ENCODE assay signal across 17 cellular contexts in genomic region chr19:10744848-10745293, GRCh38. TPM values are rescaled to one million over a fixed set of nuclear protein-coding genes. Genes with fewer than 3 reads are reported as not detected.
A peak's percentile ranks its signal among the peaks of the same experiment; 100 is the strongest.
DNase-seq lines count a peak whose midpoint lies in the region; ATAC-seq and TF ChIP-seq lines count a peak whose summit lies in the region.
"Had no signal": no experiment of that assay in that cellular context is flagged by ENCODE, and none has a peak within 500 bp of the region (broad histone marks: within the 10 kb centered on the region; RNA-seq: fewer than 3 reads in every experiment).

No MANE protein-coding gene starts in this region.

- H3K4me3 Mint-ChIP-seq in GM23338, result no peak overlapping the region
- H3K4me3 Mint-ChIP-seq in stimulated activated effector memory CD8-positive, alpha-beta T cell treated with anti-CD3 and anti-CD28 coated beads, Interleukin-12 subunit alpha, Interleukin-12 subunit beta, amount 100 ng/mL, for 72 hours, result no peak overlapping the region
- H3K4me3 Mint-ChIP-seq: activated T-cell treated with anti-CD3 and anti-CD28 coated beads, Interleukin-2, amount 50 U/mL, for 4 hours; nephron progenitor cell; T-helper 1 cell treated with Interleukin-12 subunit alpha and Interleukin-12 subunit beta and Interleukin-4 antibody, amounts not matched to agents 30 μg/mL and 1 μg/mL, for 36 hours had no signal

- H3K4me2 ChIP-seq in GM23338, result no peak overlapping the region

- H3K9me3 ChIP-seq in body of pancreas (no peaks in the 10 kb centered on the region), liver (ENCODE audit: control insufficient read depth in 4 of 4, low read length in 3 of 4) (no peaks in the 10 kb centered on the region)

- H3K9me3 Mint-ChIP-seq in GM23338, result peaks cover 6% of the 10 kb centered on the region; the same call in 2 of the 3 replicates
- no peaks in the 10 kb centered on the region for H3K9me3 Mint-ChIP-seq in stimulated activated effector memory CD8-positive, alpha-beta T cell treated with anti-CD3 and anti-CD28 coated beads, Interleukin-12 subunit alpha, Interleukin-12 subunit beta, amount 100 ng/mL, for 72 hours
- H3K9me3 Mint-ChIP-seq: activated T-cell treated with anti-CD3 and anti-CD28 coated beads, Interleukin-2, amount 50 U/mL, for 4 hours had no signal

- WGBS in body of pancreas, 2 donors, result 30 to 34% methylated on average over 4 to 12 of the region's 12 CpGs
- 26% methylated on average over 12 of the region's 12 CpGs for WGBS in liver

- H4K20me1 ChIP-seq in GM23338 (replicated peaks; ENCODE audit: insufficient read depth), result peaks cover 46% of the 10 kb centered on the region

- H3K4me3 ChIP-seq in GM23338 (no peak overlapping the region), body of pancreas (no peak overlapping the region), liver (ENCODE audit: low read depth in 1 of 3, low read length in 3 of 3) (no peak overlapping the region)

- no peak overlapping the region for H3K27ac ChIP-seq in GM23338 (ENCODE audit: low read depth)
- peak overlapping the region; percentile 13 to 78 (median 58) for H3K27ac ChIP-seq in body of pancreas
- H3K27ac ChIP-seq in liver (ENCODE audit: low read depth in 1 of 2, low read length in 2 of 2), result peak overlapping the region; percentile 39 to 75

- no peak overlapping the region for H2AFZ ChIP-seq in GM23338

- peaks cover 90% of the 10 kb centered on the region for H3K79me2 ChIP-seq in GM23338 (replicated peaks; ENCODE audit: insufficient read depth)

- H3F3A ChIP-seq in GM23338 (replicated peaks; ENCODE audit: low read depth), result no peaks in the 10 kb centered on the region

- no peak for ATAC-seq in GM23338
- ATAC-seq in body of pancreas, result no peak
- ATAC-seq in stimulated activated effector memory CD8-positive, alpha-beta T cell treated with anti-CD3 and anti-CD28 coated beads, Interleukin-12 subunit alpha, Interleukin-12 subunit beta, amount 100 ng/mL, for 72 hours, result no peak
- no peak for ATAC-seq in GM21367 (IDR thresholded peaks at IDR 0.05; ENCODE audit: unreplicated experiment)
- ATAC-seq in HG03432 (IDR thresholded peaks at IDR 0.05; ENCODE audit: unreplicated experiment), result no peak
- ATAC-seq: activated T-cell treated with anti-CD3 and anti-CD28 coated beads, Interleukin-2, amount 50 U/mL, for 4 hours; sciatic nerve had no signal

- intact Hi-C loops in body of pancreas (cut with DNase I), result no loop called here

- H3K4me1 Mint-ChIP-seq in GM23338, result peaks cover 22% of the 10 kb centered on the region
- peaks cover 63% of the 10 kb centered on the region for H3K4me1 Mint-ChIP-seq in stimulated activated effector memory CD8-positive, alpha-beta T cell treated with anti-CD3 and anti-CD28 coated beads, Interleukin-12 subunit alpha, Interleukin-12 subunit beta, amount 100 ng/mL, for 72 hours

- peak in 1 of 2 donors; percentile 51 for TF ChIP-seq RAD21 in liver (IDR thresholded peaks at IDR 0.05)

- 0 out of 2 replicates have a peak overlapping the region, but pooled peaks have one; percentile 44 for H3K27ac Mint-ChIP-seq in GM23338
- peak overlapping the region; percentile 58 for H3K27ac Mint-ChIP-seq in stimulated activated effector memory CD8-positive, alpha-beta T cell treated with anti-CD3 and anti-CD28 coated beads, Interleukin-12 subunit alpha, Interleukin-12 subunit beta, amount 100 ng/mL, for 72 hours
- H3K27ac Mint-ChIP-seq: T-helper 1 cell treated with Interleukin-12 subunit alpha and Interleukin-12 subunit beta and Interleukin-4 antibody, amounts not matched to agents 30 μg/mL and 1 μg/mL, for 36 hours had no signal

- no peaks in the 10 kb centered on the region for H3K9me2 ChIP-seq in GM23338 (ENCODE audit: insufficient read depth)

- TF ChIP-seq CTCF in GM23338 (conservative IDR thresholded peaks at IDR 0.05; ENCODE audit: low read depth in 2 of 2), result no peak
- TF ChIP-seq CTCF in body of pancreas (IDR thresholded peaks at IDR 0.05), result no peak
- no peak for TF ChIP-seq CTCF in liver (IDR thresholded peaks at IDR 0.05; ENCODE audit: low read depth, low read length, missing input control)

- H3K9ac ChIP-seq in liver (ENCODE audit: low read depth in 1 of 2, low read length in 2 of 2), result no peak overlapping the region

- TF ChIP-seq POLR2A in body of pancreas (IDR thresholded peaks at IDR 0.05), result no peak

- no peaks in the 10 kb centered on the region; the same call in 1 of the 2 replicates for H3K36me3 ChIP-seq in GM23338 (ENCODE audit: insufficient read depth)
- no peaks in the 10 kb centered on the region for H3K36me3 ChIP-seq in body of pancreas (replicated peaks in 1 of 2; ENCODE audit: insufficient read depth in 1 of 2, low read depth in 2 of 2)
- H3K36me3 ChIP-seq in liver (ENCODE audit: control insufficient read depth in 4 of 4, insufficient read depth in 3 of 4, low read depth in 1 of 4, low read length in 3 of 4), result no peaks in the 10 kb centered on the region

- peaks cover 10% of the 10 kb centered on the region; the same call in 2 of the 3 replicates for H3K36me3 Mint-ChIP-seq in GM23338 (ENCODE audit: low read depth)
- H3K36me3 Mint-ChIP-seq in stimulated activated effector memory CD8-positive, alpha-beta T cell treated with anti-CD3 and anti-CD28 coated beads, Interleukin-12 subunit alpha, Interleukin-12 subunit beta, amount 100 ng/mL, for 72 hours, result peaks cover 6% of the 10 kb centered on the region

- peaks cover 18% of the 10 kb centered on the region for H3K27me3 Mint-ChIP-seq in GM23338 (ENCODE audit: insufficient read depth, low read depth, poor library complexity)

- H3K4me1 ChIP-seq in GM23338 (ENCODE audit: insufficient read depth), result no peaks in the 10 kb centered on the region; the same call in 1 of the 2 replicates
- H3K4me1 ChIP-seq in body of pancreas, result peaks cover 88% of the 10 kb centered on the region
- H3K4me1 ChIP-seq in liver (ENCODE audit: control insufficient read depth in 4 of 4, insufficient read depth in 4 of 4, low read length in 3 of 4), result peaks cover 33 to 65% (median 47%) of the 10 kb centered on the region in 4 donors

- DNase-seq in GM23338 (ENCODE audit: low spot score) (no peak), body of pancreas (no peak), RKO (ENCODE audit: low spot score) (no peak)
- no peak for DNase-seq in stimulated activated effector memory CD8-positive, alpha-beta T cell treated with anti-CD3 and anti-CD28 coated beads, Interleukin-12 subunit alpha, Interleukin-12 subunit beta, amount 100 ng/mL, for 72 hours (ENCODE audit: low spot score in 2 of 2)
- DNase-seq in activated effector memory CD4-positive, alpha-beta T cell treated with anti-CD3 and anti-CD28 coated beads, Interleukin-2, amount 50 U/mL, for 16 hours, result no peak
- DNase-seq: activated T-cell treated with anti-CD3 and anti-CD28 coated beads, Interleukin-2, amount 50 U/mL, for 4 hours; erythroblast; kidney glomerular epithelial cell; NCI-H2081 treated with DMSO at 0.1 percent for 48 hours; NCI-H774; nephron progenitor cell; stimulated activated CD4-positive, alpha-beta T cell treated with anti-CD3 and anti-CD28 coated beads, Interleukin-4, amount 100 ng/mL, for 1 hour had no signal

- H3K27me3 ChIP-seq in GM23338 (ENCODE audit: insufficient read depth) (no peaks in the 10 kb centered on the region), body of pancreas (no peaks in the 10 kb centered on the region), liver (ENCODE audit: control insufficient read depth in 4 of 4, insufficient read depth in 4 of 4, low read length in 3 of 4) (no peaks in the 10 kb centered on the region)

TF ChIP-seq in GM23338, 12 proteins besides CTCF, POLR2A, EP300 and RAD21 (continues in another document):
- no peak for TF ChIP-seq STAT1 (IDR thresholded peaks at IDR 0.05; ENCODE audit: unreplicated experiment)

TF ChIP-seq in liver, 16 proteins besides CTCF, POLR2A, EP300 and RAD21 (continues in another document):
- TF ChIP-seq YY1 (IDR thresholded peaks at IDR 0.05), result peak; percentile 73
- TF ChIP-seq GABPA (IDR thresholded peaks at IDR 0.05 in 1 of 2, conservative IDR thresholded peaks at IDR 0.05 in 1 of 2), result peak in 1 of 2 donors; percentile 38
- peak; percentile 51 for TF ChIP-seq HNF4G (IDR thresholded peaks at IDR 0.05)
- peak; percentile 11 for TF ChIP-seq ATF3 (IDR thresholded peaks at IDR 0.05)
- TF ChIP-seq HNF4A (conservative IDR thresholded peaks at IDR 0.05), result peak; percentile 80 to 86
- TF ChIP-seq RXRA (IDR thresholded peaks at IDR 0.05), result peak; percentile 88 to 92
- TF ChIP-seq NR2F2 (IDR thresholded peaks at IDR 0.05), result peak; percentile 60
- peak; percentile 51 for TF ChIP-seq FOXA2 (IDR thresholded peaks at IDR 0.05)
- TF ChIP-seq, protein P1, sequence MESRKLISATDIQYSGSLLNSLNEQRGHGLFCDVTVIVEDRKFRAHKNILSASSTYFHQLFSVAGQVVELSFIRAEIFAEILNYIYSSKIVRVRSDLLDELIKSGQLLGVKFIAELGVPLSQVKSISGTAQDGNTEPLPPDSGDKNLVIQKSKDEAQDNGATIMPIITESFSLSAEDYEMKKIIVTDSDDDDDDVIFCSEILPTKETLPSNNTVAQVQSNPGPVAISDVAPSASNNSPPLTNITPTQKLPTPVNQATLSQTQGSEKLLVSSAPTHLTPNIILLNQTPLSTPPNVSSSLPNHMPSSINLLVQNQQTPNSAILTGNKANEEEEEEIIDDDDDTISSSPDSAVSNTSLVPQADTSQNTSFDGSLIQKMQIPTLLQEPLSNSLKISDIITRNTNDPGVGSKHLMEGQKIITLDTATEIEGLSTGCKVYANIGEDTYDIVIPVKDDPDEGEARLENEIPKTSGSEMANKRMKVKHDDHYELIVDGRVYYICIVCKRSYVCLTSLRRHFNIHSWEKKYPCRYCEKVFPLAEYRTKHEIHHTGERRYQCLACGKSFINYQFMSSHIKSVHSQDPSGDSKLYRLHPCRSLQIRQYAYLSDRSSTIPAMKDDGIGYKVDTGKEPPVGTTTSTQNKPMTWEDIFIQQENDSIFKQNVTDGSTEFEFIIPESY (IDR thresholded peaks at IDR 0.05), result no peak
- TF ChIP-seq TAF1 (conservative IDR thresholded peaks at IDR 0.05), result no peak
- peak; percentile 85 for TF ChIP-seq SP1 (IDR thresholded peaks at IDR 0.05)

RNA-seq across cellular contexts. Expression of gene DNM2, which starts 27.0 kb away (rescaled TPM):
- total RNA-seq in GM23338 (2014; rRNA removed; shearing (Covaris generic)), result 107 and 138 TPM in 2 replicates
- polyA plus RNA-seq in GM23338 (2016; fragmentation: Nextera tagmentation; extraction: Ambion mirVana) (40.0 and 40.7 TPM in 2 replicates), liver (10 to 100 TPM; 23.1 to 38.6 TPM)
- total RNA-seq in body of pancreas (100 to 1,000 TPM in 1 of 2 donors, 10 to 100 TPM in 1; 98.6 to 158 TPM), liver (10 to 100 TPM; 79.5 to 95.1 TPM)

RNA-seq across cellular contexts. Expression of gene QTRT1, which starts 43.6 kb away (rescaled TPM):
- total RNA-seq in GM23338 (2014; rRNA removed; shearing (Covaris generic)), result 54.5 and 61.2 TPM in 2 replicates
- polyA plus RNA-seq in GM23338 (2016; fragmentation: Nextera tagmentation; extraction: Ambion mirVana) (77.4 and 83.5 TPM in 2 replicates), liver (10 to 100 TPM; 17.1 to 38.1 TPM)
- total RNA-seq in body of pancreas (10 to 100 TPM; 71.6 to 89.7 TPM), liver (10 to 100 TPM; 13.2 to 28.3 TPM)
